In genomic region chr17:75975757-75976174, GRCh38 we compare ENCODE assay signal across 11 cellular contexts. TPM values are rescaled to one million over a fixed set of nuclear protein-coding genes. Genes with fewer than 3 reads are reported as not detected.
A peak's percentile ranks its signal among the peaks of the same experiment; 100 is the strongest.
DNase-seq lines count a peak whose midpoint lies in the region; ATAC-seq, FAIRE-seq and TF ChIP-seq lines count a peak whose summit lies in the region.
"Had no signal": no experiment of that assay in that cellular context is flagged by ENCODE, and none has a peak within 500 bp of the region (broad histone marks: within the 10 kb centered on the region; RNA-seq: fewer than 3 reads in every experiment).

No MANE protein-coding gene starts in this region.

- peak overlapping the region; percentile 55 for H3K27ac Mint-ChIP-seq in activated T-cell treated with anti-CD3 and anti-CD28 coated beads, Interleukin-2, amount 50 U/mL, for 24 hours

- 45 to 55% methylated on average over 5 of the region's 5 CpGs for WGBS in transverse colon (ENCODE audit: low coverage in 1 of 2), 2 donors

- H3K36me3 Mint-ChIP-seq in activated T-cell treated with anti-CD3 and anti-CD28 coated beads, Interleukin-2, amount 50 U/mL, for 24 hours (ENCODE audit: low read depth): peaks cover 51% of the 10 kb centered on the region

- in situ Hi-C loops in transverse colon (cut with MboI; ENCODE audit: low pct_ligation_motif_present in 1 of 4, low pct_unique_long_range_greater_than_20kb in 1 of 4, low sequenced_read_pairs in 3 of 4): no loop called here

- H3K36me3 ChIP-seq in kidney (ENCODE audit: control insufficient read depth in 1 of 2, insufficient read depth in 2 of 2, low read length in 2 of 2) (peaks cover 3 to 7% of the 10 kb centered on the region in 2 donors), transverse colon (peaks cover 0 to 6% (median 2%) of the 10 kb centered on the region in 4 donors)

- no peak for ATAC-seq in sciatic nerve

- TF ChIP-seq POLR2A in transverse colon (IDR thresholded peaks at IDR 0.05): no peak

- H3K27me3 ChIP-seq in transverse colon: no peaks in the 10 kb centered on the region

- TF ChIP-seq CTCF in kidney (IDR thresholded peaks at IDR 0.05; ENCODE audit: borderline replicate concordance, extremely low read depth, insufficient read depth) (no peak), transverse colon (IDR thresholded peaks at IDR 0.05) (no peak)

- no peak for DNase-seq in activated T-cell treated with anti-CD3 and anti-CD28 coated beads, Interleukin-2, amount 50 U/mL, for 24 hours
- no peak for DNase-seq in activated T-cell treated with anti-CD3 and anti-CD28 coated beads, Interleukin-2, amount 50 U/mL, for 48 hours
- no peak for DNase-seq in kidney
- no peak for DNase-seq in transverse colon
- DNase-seq in NCI-H1694 treated with DMSO at 0.1 percent for 48 hours (lab: John Stamatoyannopoulos, UW): no peak
- DNase-seq in sciatic nerve (ENCODE audit: low spot score): no peak
- DNase-seq: activated CD4-positive, alpha-beta T cell treated with anti-CD3 and anti-CD28 coated beads for 4 hours; HCEC 1CT; NCI-H1930; occipital lobe had no signal

- no peaks in the 10 kb centered on the region for H3K27me3 Mint-ChIP-seq in activated T-cell treated with anti-CD3 and anti-CD28 coated beads, Interleukin-2, amount 50 U/mL, for 24 hours

- peaks cover 48% of the 10 kb centered on the region for H3K4me1 Mint-ChIP-seq in activated T-cell treated with anti-CD3 and anti-CD28 coated beads, Interleukin-2, amount 50 U/mL, for 24 hours (ENCODE audit: low read depth)

- H3K4me3 Mint-ChIP-seq in activated T-cell treated with anti-CD3 and anti-CD28 coated beads, Interleukin-2, amount 50 U/mL, for 24 hours: no peak overlapping the region

- intact Hi-C loops in kidney (cut with DNase I) (no loop called here), transverse colon (cut with DNase I; ENCODE audit: low total_unique reads) (no loop called here), sciatic nerve (cut with DNase I) (no loop called here)

- H3K4me3 ChIP-seq in kidney (ENCODE audit: low read length in 2 of 2) (peak overlapping the region; percentile 44 to 57), transverse colon (peak overlapping the region in 1 of 4 donors; percentile 77)

- FAIRE-seq in kidney (lab: Jason Lieb, UNC): no peak

- H3K9ac ChIP-seq in kidney (ENCODE audit: low read length in 2 of 2): peak overlapping the region; percentile 45 to 48

- no peaks in the 10 kb centered on the region for H3K9me3 Mint-ChIP-seq in activated T-cell treated with anti-CD3 and anti-CD28 coated beads, Interleukin-2, amount 50 U/mL, for 24 hours

- TF ChIP-seq EP300 in transverse colon (IDR thresholded peaks at IDR 0.05; ENCODE audit: low read depth): no peak

- H3K9me3 ChIP-seq in kidney (ENCODE audit: control insufficient read depth in 1 of 2, low read length in 2 of 2): no peaks in the 10 kb centered on the region
- H3K9me3 ChIP-seq in transverse colon: no peaks in the 10 kb centered on the region

- H3K4me1 ChIP-seq in kidney (ENCODE audit: control insufficient read depth in 1 of 2, insufficient read depth in 1 of 2, low read depth in 1 of 2, low read length in 2 of 2) (peaks cover 0 to 15% of the 10 kb centered on the region in 2 donors), transverse colon (peaks cover 0 to 47% (median 39%) of the 10 kb centered on the region in 4 donors)

- H3K27ac ChIP-seq in kidney (ENCODE audit: low read depth in 2 of 2, low read length in 2 of 2) (peak overlapping the region; percentile 19 to 62), transverse colon (peak overlapping the region; percentile 51 to 98 (median 82))
- H3K27ac ChIP-seq: RWPE1 had no signal

RNA-seq across cellular contexts. Expression of gene ACOX1, which starts 3.2 kb away (rescaled TPM):
- total RNA-seq in kidney (60.6 TPM), transverse colon (100 to 1,000 TPM in 3 of 4 donors, 10 to 100 TPM in 1; 37.0 to 254 (median 212) TPM), sciatic nerve (64.6 TPM)
- polyA plus RNA-seq in kidney (ENCODE audit: insufficient read depth, low read depth, low replicate concordance): 24.7 TPM

RNA-seq across cellular contexts. Expression of gene TEN1, which starts 3.3 kb away (rescaled TPM):
- total RNA-seq in kidney (21.3 TPM), transverse colon (100 to 1,000 TPM in 1 of 4 donors, 10 to 100 TPM in 3; 18.7 to 137 (median 20.7) TPM), sciatic nerve (8.1 TPM)
- 40.8 TPM for polyA plus RNA-seq in kidney (ENCODE audit: insufficient read depth, low read depth, low replicate concordance)

RNA-seq across cellular contexts. Expression of gene CDK3, which starts 24.9 kb away (rescaled TPM):
- 7.1 TPM for total RNA-seq in kidney
- polyA plus RNA-seq in kidney (ENCODE audit: insufficient read depth, low read depth, low replicate concordance): 7.4 TPM
- total RNA-seq in transverse colon: 10 to 100 TPM in 2 of 4 donors, 1 to 10 TPM in 1, not detected in 1; 5.4 to 24.6 (median 16.9) TPM
- 5.2 TPM for total RNA-seq in sciatic nerve

RNA-seq across cellular contexts. Expression of gene FBF1, which starts 34.9 kb away (rescaled TPM):
- total RNA-seq in kidney: 11.5 TPM
- polyA plus RNA-seq in kidney (ENCODE audit: insufficient read depth, low read depth, low replicate concordance): 5.7 TPM
- total RNA-seq in transverse colon: 10 to 100 TPM in 2 of 4 donors, 1 to 10 TPM in 2; 2.9 to 29.9 (median 7.9) TPM
- total RNA-seq in sciatic nerve: 18.5 TPM

RNA-seq across cellular contexts. Expression of gene EVPL, which starts 51.3 kb away (rescaled TPM):
- total RNA-seq in kidney (23.5 TPM), transverse colon (10 to 100 TPM; 17.1 to 23.7 (median 20.6) TPM), sciatic nerve (1.2 TPM)
- 11.1 TPM for polyA plus RNA-seq in kidney (ENCODE audit: insufficient read depth, low read depth, low replicate concordance)
- total RNA-seq: occipital lobe had no signal
